Comparison of ENCODE assay signal across 8 cellular contexts in the genomic region with DNA sequence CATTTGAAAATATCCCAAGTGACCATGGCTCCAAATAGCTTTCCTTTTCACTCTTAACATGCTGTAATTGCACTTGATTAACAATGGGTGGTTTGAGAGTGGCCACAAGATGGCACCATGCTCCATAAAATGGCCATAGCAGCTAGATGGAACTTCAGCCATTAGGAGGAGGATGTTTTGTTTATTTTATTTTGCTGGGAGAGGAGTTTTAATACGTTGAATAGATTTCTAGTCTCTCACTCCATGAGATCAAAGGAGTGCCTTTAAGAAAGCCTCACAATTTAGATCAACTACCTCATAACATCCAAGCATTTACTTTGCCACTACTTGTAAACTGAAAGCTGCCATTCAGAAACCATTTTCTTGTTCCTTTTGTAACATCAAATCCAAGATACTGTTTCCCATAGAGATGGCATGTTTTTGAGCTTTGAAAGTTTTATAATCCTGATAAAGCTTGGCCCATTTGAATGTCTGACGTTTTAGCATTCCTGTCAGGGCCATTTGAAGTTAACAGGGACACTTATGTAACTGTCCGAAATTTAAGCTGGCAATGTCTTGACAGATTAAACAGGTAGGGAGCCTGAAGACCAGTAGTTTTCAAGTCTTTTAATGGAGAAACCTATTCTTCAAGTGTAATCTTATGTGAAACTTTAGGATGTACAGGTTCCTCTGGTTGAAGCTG. TPM values are rescaled to one million over a fixed set of nuclear protein-coding genes. Genes with fewer than 3 reads are reported as not detected.
DNase-seq lines count a peak whose midpoint lies in the region; ATAC-seq, FAIRE-seq and TF ChIP-seq lines count a peak whose summit lies in the region.

No MANE protein-coding gene starts in this region.

- no peaks in the 10 kb centered on the region for H3K9me3 ChIP-seq in GM23248 (ENCODE audit: low read depth)

- TF ChIP-seq CTCF in AG04449 (IDR thresholded peaks at IDR 0.05; ENCODE audit: insufficient read depth, low read length, missing control alignments) (peak; percentile 74), dorsolateral prefrontal cortex (IDR thresholded peaks at IDR 0.05 in 54 of 56, conservative IDR thresholded peaks at IDR 0.05 in 2 of 56; ENCODE audit: low read depth in 1 of 56, partially characterized antibody in 56 of 56) (peak; percentile 81 to 99 (median 92))

- H3K9me3 Mint-ChIP-seq in activated CD4-positive, alpha-beta T cell treated with anti-CD3 and anti-CD28 coated beads for 36 hours (ENCODE audit: low read depth), result no peaks in the 10 kb centered on the region

- peak overlapping the region; percentile 80 for H2AFZ ChIP-seq in GM23248

- no peak overlapping the region for H3K4me3 Mint-ChIP-seq in activated CD4-positive, alpha-beta T cell treated with anti-CD3 and anti-CD28 coated beads for 36 hours

- H3K27me3 ChIP-seq in GM23248 (replicated peaks; ENCODE audit: insufficient read depth), result no peaks in the 10 kb centered on the region
- no peaks in the 10 kb centered on the region for H3K27me3 ChIP-seq in dorsolateral prefrontal cortex

- no peaks in the 10 kb centered on the region for H3K9me2 ChIP-seq in GM23248 (ENCODE audit: insufficient read depth)

- H3K27ac ChIP-seq in GM23248 (peak overlapping the region; percentile 5; the same call in 1 of the 2 replicates), dorsolateral prefrontal cortex (peak overlapping the region; percentile 44 to 99 (median 88))

- no peak for FAIRE-seq in H54 (lab: Jason Lieb, UNC)

- H3K4me1 Mint-ChIP-seq in activated CD4-positive, alpha-beta T cell treated with anti-CD3 and anti-CD28 coated beads for 36 hours, result peaks cover 29% of the 10 kb centered on the region

- no peak overlapping the region for H3K27ac Mint-ChIP-seq in activated CD4-positive, alpha-beta T cell treated with anti-CD3 and anti-CD28 coated beads for 36 hours

- H3K4me3 ChIP-seq in AG04449 (ENCODE audit: low read depth, low read length) (no peak overlapping the region), GM23248 (peak overlapping the region; percentile 10; the same call in 1 of the 2 replicates), dorsolateral prefrontal cortex (peak overlapping the region in 8 of 59 donors; percentile 9 to 38 (median 14))

- in situ Hi-C loops in GM23248 (cut with MboI), result no loop called here

- peak overlapping the region; percentile 3 for H3K4me2 ChIP-seq in GM23248 (ENCODE audit: unreplicated experiment)

- H3K36me3 Mint-ChIP-seq in activated CD4-positive, alpha-beta T cell treated with anti-CD3 and anti-CD28 coated beads for 36 hours (ENCODE audit: low read depth), result peaks cover 48% of the 10 kb centered on the region

- TF ChIP-seq POLR2A in H54 (IDR thresholded peaks at IDR 0.05; ENCODE audit: low read depth, low read length), result no peak

- peaks cover 66% of the 10 kb centered on the region for H3K79me2 ChIP-seq in GM23248 (ENCODE audit: insufficient read depth)

- peaks cover 10% of the 10 kb centered on the region; the same call in 1 of the 2 replicates for H3K4me1 ChIP-seq in GM23248 (ENCODE audit: insufficient read depth)

- no peaks in the 10 kb centered on the region for H4K20me1 ChIP-seq in GM23248 (ENCODE audit: insufficient read depth)

- CTCF ChIA-PET in AG04449 (lab: Yijun Ruan, JAX), result interaction anchor here (0.6 to 14.8 kb wide), 64 partner anchors 9 to 1090 kb away, joined by 3 to 297 read pairs (median 6); partner anchors contain the start of genes BEST1, FADS1, FADS2 and FADS3
- CTCF ChIA-PET in activated CD4-positive, alpha-beta T cell treated with anti-CD3 and anti-CD28 coated beads for 36 hours (lab: Charles Lee), result interaction anchor here (0.7 to 9.4 kb wide), 33 partner anchors 9 to 745 kb away, joined by 3 to 115 read pairs (median 4); partner anchors contain the start of genes FADS1 and FADS2

- intact Hi-C loops in activated CD4-positive, alpha-beta T cell treated with anti-CD3 and anti-CD28 coated beads for 36 hours (cut with DNase I, micrococcal nuclease), result loop anchor here (1.0 to 5.0 kb wide), 7 partner anchors 19 to 311 kb away; no protein-coding TSS in a partner anchor
- intact Hi-C loops in dorsolateral prefrontal cortex (cut with DNase I), result loop anchor here (5.0 kb wide), 4 partner anchors 95 to 515 kb away; partner anchors contain the start of gene FADS3 (in 1 of the 2)

- no peaks in the 10 kb centered on the region for H3K27me3 Mint-ChIP-seq in activated CD4-positive, alpha-beta T cell treated with anti-CD3 and anti-CD28 coated beads for 36 hours

- peak overlapping the region; percentile 58 for H3K9ac ChIP-seq in GM23248

- no peak for ATAC-seq in activated CD4-positive, alpha-beta T cell treated with anti-CD3 and anti-CD28 coated beads for 36 hours

- no peaks in the 10 kb centered on the region for H3F3A ChIP-seq in GM23248 (ENCODE audit: insufficient read depth)

- 21 to 28% methylated on average over 3 of the region's 3 CpGs for WGBS in GM23248 (ENCODE audit: low coverage in 1 of 2, low lambda C conversion rate in 2 of 2, missing lambda C conversion rate in 2 of 2), 2 experiments

- DNase-seq in AG04449 (ENCODE audit: low read depth, low spot score) (no peak), GM23248 (peak; percentile 85), NCI-H446 treated with DMSO at 0.1 percent for 48 hours (lab: John Stamatoyannopoulos, UW) (peak; percentile 62), dorsolateral prefrontal cortex (peak in 9 of 10 donors; percentile 52 to 93 (median 80)), medulla oblongata (ENCODE audit: extremely low spot score) (peak; percentile 95), H54 (ENCODE audit: insufficient read length, low spot score) (no peak)
- peak; percentile 82 for DNase-seq in activated CD4-positive, alpha-beta T cell treated with anti-CD3 and anti-CD28 coated beads for 36 hours
- DNase-seq in stimulated activated CD8-positive, alpha-beta memory T cell treated with anti-CD3 and anti-CD28 coated beads, Interleukin-7, amount 100 ng/mL, for 1 hour (ENCODE audit: low read depth in 2 of 2), result peak; percentile 38 to 59

- POLR2A ChIA-PET in AG04449 (lab: Yijun Ruan, JAX), result interaction anchor here (0.7 to 1.6 kb wide), 5 partner anchors 18 to 311 kb away, joined by 3 to 13 read pairs (median 3); partner anchors contain the start of genes FADS2 and FTH1
- POLR2A ChIA-PET in activated CD4-positive, alpha-beta T cell treated with anti-CD3 and anti-CD28 coated beads for 36 hours (lab: Charles Lee), result interaction anchor here (1.0 to 2.2 kb wide), 2 partner anchors 11 to 18 kb away, joined by 3 to 8 read pairs; no protein-coding TSS in a partner anchor

- no peaks in the 10 kb centered on the region for H3K36me3 ChIP-seq in GM23248 (ENCODE audit: low read depth)

RNA-seq across cellular contexts. Expression of gene FEN1, which starts 4.7 kb away (rescaled TPM):
- total RNA-seq in GM23248 (2014; rRNA removed; shearing (Covaris generic)), result 29.0 and 29.2 TPM in 2 replicates
- 29.1 and 31.5 TPM in 2 replicates for polyA plus RNA-seq in GM23248 (2016; fragmentation: Nextera tagmentation; extraction: Ambion mirVana)
- 100 to 1,000 TPM in 1 of 2 experiments, 10 to 100 TPM in 1; 70.0 to 108 TPM for total RNA-seq in activated CD4-positive, alpha-beta T cell treated with anti-CD3 and anti-CD28 coated beads for 36 hours
- total RNA-seq in dorsolateral prefrontal cortex, result 10 to 100 TPM in 100 of 120 experiments, 1 to 10 TPM in 20; 4.7 to 24.3 (median 13.8) TPM

RNA-seq across cellular contexts. Expression of gene TMEM258, which starts 5.0 kb away (rescaled TPM):
- 28.5 and 72.8 TPM in 2 replicates for total RNA-seq in GM23248 (2014; rRNA removed; shearing (Covaris generic))
- polyA plus RNA-seq in GM23248 (2016; fragmentation: Nextera tagmentation; extraction: Ambion mirVana), result 258 and 259 TPM in 2 replicates
- 100 to 1,000 TPM; 172 to 176 TPM for total RNA-seq in activated CD4-positive, alpha-beta T cell treated with anti-CD3 and anti-CD28 coated beads for 36 hours
- total RNA-seq in dorsolateral prefrontal cortex, result 100 to 1,000 TPM in 1 of 120 experiments, 10 to 100 TPM in 119; 40.6 to 123 (median 65.5) TPM

RNA-seq across cellular contexts. Expression of gene FADS1, which starts 19.4 kb away (rescaled TPM):
- total RNA-seq in GM23248 (2014; rRNA removed; shearing (Covaris generic)), result 12.9 and 44.9 TPM in 2 replicates
- polyA plus RNA-seq in GM23248 (2016; fragmentation: Nextera tagmentation; extraction: Ambion mirVana), result 19.7 and 21.6 TPM in 2 replicates
- 10 to 100 TPM; 18.9 to 23.7 TPM for total RNA-seq in activated CD4-positive, alpha-beta T cell treated with anti-CD3 and anti-CD28 coated beads for 36 hours
- total RNA-seq in dorsolateral prefrontal cortex, result 100 to 1,000 TPM in 23 of 120 experiments, 10 to 100 TPM in 97; 47.3 to 195 (median 80.7) TPM

RNA-seq across cellular contexts. Expression of gene FADS2, which starts 30.7 kb away (rescaled TPM):
- 5.2 and 7.7 TPM in 2 replicates for total RNA-seq in GM23248 (2014; rRNA removed; shearing (Covaris generic))
- polyA plus RNA-seq in GM23248 (2016; fragmentation: Nextera tagmentation; extraction: Ambion mirVana), result 5.5 and 6.3 TPM in 2 replicates
- 10 to 100 TPM; 51.0 to 58.4 TPM for total RNA-seq in activated CD4-positive, alpha-beta T cell treated with anti-CD3 and anti-CD28 coated beads for 36 hours
- 100 to 1,000 TPM in 112 of 120 experiments, 10 to 100 TPM in 8; 72.8 to 347 (median 162) TPM for total RNA-seq in dorsolateral prefrontal cortex

RNA-seq across cellular contexts. Expression of gene MYRF, which starts 45.0 kb away (rescaled TPM):
- total RNA-seq in GM23248 (2014; rRNA removed; shearing (Covaris generic)), result not detected in 2 replicates
- polyA plus RNA-seq in GM23248 (2016; fragmentation: Nextera tagmentation; extraction: Ambion mirVana), result 0.05 and 0.16 TPM in 2 replicates
- total RNA-seq in activated CD4-positive, alpha-beta T cell treated with anti-CD3 and anti-CD28 coated beads for 36 hours, result under 1 TPM; 0.25 to 0.57 TPM
- total RNA-seq in dorsolateral prefrontal cortex, result 100 to 1,000 TPM in 87 of 120 experiments, 10 to 100 TPM in 33; 23.0 to 708 (median 141) TPM

Comparison
In these comparisons a context has a peak if more than half of its experiments do, and no peak if none do; other contexts are left out.
1. DNase-seq: peak in GM23248 (single experiment), NCI-H446 treated with DMSO at 0.1 percent for 48 hours (single experiment), activated CD4-positive, alpha-beta T cell treated with anti-CD3 and anti-CD28 coated beads for 36 hours (single experiment), dorsolateral prefrontal cortex (9 of 10), medulla oblongata (single experiment) and stimulated activated CD8-positive, alpha-beta memory T cell treated with anti-CD3 and anti-CD28 coated beads, Interleukin-7, amount 100 ng/mL, for 1 hour (2 of 2); none in AG04449 (single experiment) and H54 (single experiment).